ENCODE assay signal across 11 cellular contexts in the genomic region with DNA sequence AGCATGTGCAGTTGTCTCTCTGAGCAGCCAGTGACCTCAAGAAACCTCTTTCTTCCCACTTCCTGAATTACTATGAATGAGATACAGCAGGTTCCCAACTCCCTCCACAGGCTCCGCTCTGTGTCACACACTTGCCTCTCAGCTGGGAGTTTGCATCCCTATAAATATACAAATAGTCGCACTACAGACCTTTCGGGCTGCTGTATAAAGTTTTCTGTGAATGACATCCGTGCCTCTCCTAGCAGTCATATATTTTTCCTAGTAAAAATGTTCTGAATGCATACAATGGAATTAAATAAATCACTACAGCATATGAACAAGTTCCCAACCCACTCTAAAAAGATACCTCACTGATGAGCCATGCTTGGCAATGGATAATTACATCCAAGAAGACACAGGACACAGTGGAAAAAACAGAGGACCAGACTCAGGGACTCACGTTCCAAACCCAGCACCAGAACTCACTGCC.
DNase-seq lines count a peak whose midpoint lies in the region; ATAC-seq and TF ChIP-seq lines count a peak whose summit lies in the region.
"Had no signal": no experiment of that assay in that cellular context is flagged by ENCODE, and none has a peak within 500 bp of the region (broad histone marks: within the 10 kb centered on the region; RNA-seq: fewer than 3 reads in every experiment).

No MANE protein-coding gene starts in this region.

- no peaks in the 10 kb centered on the region for H3K9me3 Mint-ChIP-seq in CD8-positive, alpha-beta T cell
- no peaks in the 10 kb centered on the region for H3K9me3 Mint-ChIP-seq in IgD-negative memory B cell
- no peaks in the 10 kb centered on the region for H3K9me3 Mint-ChIP-seq in naive thymus-derived CD8-positive, alpha-beta T cell

- no peak for TF ChIP-seq CTCF in CD8-positive, alpha-beta T cell (IDR thresholded peaks at IDR 0.05)
- no peak for TF ChIP-seq CTCF in brain microvascular endothelial cell (IDR thresholded peaks at IDR 0.05; ENCODE audit: low read depth, low read length, missing control alignments)

- H3K9me3 ChIP-seq in CD8-positive, alpha-beta T cell (ENCODE audit: low read length): no peaks in the 10 kb centered on the region
- H3K9me3 ChIP-seq: uterus had no signal

- no peak overlapping the region for H3K4me3 Mint-ChIP-seq in CD8-positive, alpha-beta T cell
- H3K4me3 Mint-ChIP-seq in IgD-negative memory B cell: peak overlapping the region in 1 of 4 donors; percentile 32
- peak overlapping the region in 4 of 10 donors; percentile 13 to 50 (median 35) for H3K4me3 Mint-ChIP-seq in naive thymus-derived CD8-positive, alpha-beta T cell

- no peak overlapping the region for H3K27ac ChIP-seq in CD8-positive, alpha-beta T cell (ENCODE audit: low read depth, low read length)
- peak overlapping the region; percentile 55 for H3K27ac ChIP-seq in brain microvascular endothelial cell

- peak overlapping the region; percentile 88 for H3K27ac Mint-ChIP-seq in CD8-positive, alpha-beta T cell
- peak overlapping the region in 2 of 3 donors; percentile 29 to 67 for H3K27ac Mint-ChIP-seq in IgD-negative memory B cell
- peak overlapping the region; percentile 33 to 88 (median 74) for H3K27ac Mint-ChIP-seq in naive thymus-derived CD8-positive, alpha-beta T cell

- intact Hi-C loops in CD8-positive, alpha-beta T cell (cut with DNase I, micrococcal nuclease): no loop called here

- H3K4me1 Mint-ChIP-seq in CD8-positive, alpha-beta T cell (ENCODE audit: low read depth): peaks cover 82% of the 10 kb centered on the region
- peaks cover 23 to 56% (median 51%) of the 10 kb centered on the region in 3 donors for H3K4me1 Mint-ChIP-seq in IgD-negative memory B cell
- peaks cover 50 to 88% (median 85%) of the 10 kb centered on the region in 4 donors for H3K4me1 Mint-ChIP-seq in naive thymus-derived CD8-positive, alpha-beta T cell

- no peak for DNase-seq in CD8-positive, alpha-beta T cell
- DNase-seq in brain microvascular endothelial cell (peak; percentile 46), C1 segment of cervical spinal cord (lab: John Stamatoyannopoulos, UW) (no peak), NCI-H2227 treated with DMSO at 0.1 percent for 48 hours (lab: John Stamatoyannopoulos, UW) (no peak), NCI-H2227 (lab: John Stamatoyannopoulos, UW; ENCODE audit: unreplicated experiment) (no peak)
- DNase-seq in naive thymus-derived CD8-positive, alpha-beta T cell: no peak
- DNase-seq in stimulated activated naive CD4-positive, alpha-beta T cell (lab: John Stamatoyannopoulos, UW): no peak
- DNase-seq: NCI-H1436, T1000, uterus had no signal

- H3K4me1 ChIP-seq in CD8-positive, alpha-beta T cell (ENCODE audit: insufficient read depth, low read length): peaks cover 44% of the 10 kb centered on the region

- ATAC-seq in CD8-positive, alpha-beta T cell: no peak
- no peak for ATAC-seq in naive thymus-derived CD8-positive, alpha-beta T cell

- no peaks in the 10 kb centered on the region for H3K27me3 Mint-ChIP-seq in CD8-positive, alpha-beta T cell (ENCODE audit: low read depth)
- no peaks in the 10 kb centered on the region for H3K27me3 Mint-ChIP-seq in IgD-negative memory B cell
- no peaks in the 10 kb centered on the region for H3K27me3 Mint-ChIP-seq in naive thymus-derived CD8-positive, alpha-beta T cell

- CTCF ChIA-PET in CD8-positive, alpha-beta T cell (lab: Charles Lee): no interaction called here

- no peaks in the 10 kb centered on the region for H3K27me3 ChIP-seq in CD8-positive, alpha-beta T cell (ENCODE audit: insufficient read depth, low read length)
- H3K27me3 ChIP-seq in brain microvascular endothelial cell (replicated peaks): no peaks in the 10 kb centered on the region
- H3K27me3 ChIP-seq: uterus had no signal

- peaks cover 67% of the 10 kb centered on the region for H3K36me3 Mint-ChIP-seq in CD8-positive, alpha-beta T cell
- H3K36me3 Mint-ChIP-seq in IgD-negative memory B cell: peaks cover 2% of the 10 kb centered on the region
- H3K36me3 Mint-ChIP-seq in naive thymus-derived CD8-positive, alpha-beta T cell: peaks cover 6 to 69% (median 12%) of the 10 kb centered on the region in 3 donors

- H3K4me3 ChIP-seq in CD8-positive, alpha-beta T cell (ENCODE audit: low read depth, low read length): no peak overlapping the region
- H3K4me3 ChIP-seq in brain microvascular endothelial cell (ENCODE audit: low read depth, low read length): no peak overlapping the region
- H3K4me3 ChIP-seq: uterus had no signal

- peaks cover 17% of the 10 kb centered on the region for H3K36me3 ChIP-seq in CD8-positive, alpha-beta T cell (ENCODE audit: insufficient read depth, low read length)
- H3K36me3 ChIP-seq in brain microvascular endothelial cell (replicated peaks): peaks cover 40% of the 10 kb centered on the region
- H3K36me3 ChIP-seq: uterus had no signal

- in situ Hi-C loops in brain microvascular endothelial cell (cut with HindIII; ENCODE audit: low pct_ligation_motif_present, low sequenced_read_pairs): no loop called here

- POLR2A ChIA-PET in CD8-positive, alpha-beta T cell (lab: Charles Lee): no interaction called here
- POLR2A ChIA-PET in naive thymus-derived CD8-positive, alpha-beta T cell (lab: Charles Lee): interaction anchor here (0.7 to 1.3 kb wide), 2 partner anchors 12 to 249 kb away, joined by 3 to 4 read pairs; no protein-coding TSS in a partner anchor
